ENCODE assay signal across 1 cellular context in genomic region chr22:37681556-37682049, GRCh38.
A peak's percentile ranks its signal among the peaks of the same experiment; 100 is the strongest.
TF ChIP-seq lines count a peak whose summit lies in the region.

No MANE protein-coding gene starts in this region.

TF ChIP-seq in IMR-90, 13 proteins besides CTCF, POLR2A, EP300 and RAD21:
- no peak; the same call in 1 of the 2 replicates for TF ChIP-seq MXI1 (IDR thresholded peaks at IDR 0.05; ENCODE audit: borderline replicate concordance, low read depth, low read length)
- peak; percentile 96 for TF ChIP-seq SMC3 (IDR thresholded peaks at IDR 0.05; ENCODE audit: low read depth, low read length)
